ENCODE assay signal across 11 cellular contexts in the genomic region with DNA sequence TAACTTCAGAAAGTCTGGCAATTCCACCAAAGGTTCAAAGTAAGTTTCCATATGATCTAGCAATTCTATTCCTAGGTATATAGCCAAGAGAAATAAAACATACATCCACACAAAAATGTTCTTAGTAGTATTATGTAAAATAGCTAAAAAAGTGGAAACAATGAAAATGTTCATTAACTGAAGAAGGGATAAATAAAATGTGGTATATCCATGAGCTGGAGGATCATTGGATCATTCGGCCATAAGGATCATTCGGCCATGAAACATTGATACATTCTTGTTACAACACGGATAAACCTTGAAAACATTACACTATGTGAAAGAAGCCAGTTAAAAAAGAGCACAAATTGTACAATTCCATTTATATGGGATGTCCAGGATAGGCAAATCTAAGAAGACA. TPM values are rescaled to one million over a fixed set of nuclear protein-coding genes. Genes with fewer than 3 reads are reported as not detected.
A peak's percentile ranks its signal among the peaks of the same experiment; 100 is the strongest.
DNase-seq lines count a peak whose midpoint lies in the region; ATAC-seq and TF ChIP-seq lines count a peak whose summit lies in the region.
"Had no signal": no experiment of that assay in that cellular context is flagged by ENCODE, and none has a peak within 500 bp of the region (broad histone marks: within the 10 kb centered on the region; RNA-seq: fewer than 3 reads in every experiment).

No MANE protein-coding gene starts in this region.

- TF ChIP-seq CTCF in VCaP (conservative IDR thresholded peaks at IDR 0.05) (no peak), foreskin fibroblast (IDR thresholded peaks at IDR 0.05; ENCODE audit: low read depth, low read length) (no peak)

- H3K4me3 ChIP-seq in foreskin fibroblast (ENCODE audit: low read depth in 1 of 2, low read length in 2 of 2), result peak overlapping the region; percentile 67 to 70

- DNase-seq in activated T-cell treated with anti-CD3 and anti-CD28 coated beads, Interleukin-2, amount 50 U/mL, for 4 hours, result no peak
- DNase-seq in activated T-cell treated with anti-CD3 and anti-CD28 coated beads for 4 hours (no peak), foreskin fibroblast (no peak), activated gamma-delta T cell treated with Interleukin-2 at 50 U/mL for 16 hours (no peak)
- DNase-seq in stimulated activated naive CD8-positive, alpha-beta T cell treated with anti-CD3 and anti-CD28 coated beads, Interleukin-15, amount 100 ng/mL, for 72 hours, result no peak
- DNase-seq: activated CD4-positive, alpha-beta T cell treated with anti-CD3 and anti-CD28 coated beads for 48 hours; H7; NCI-H82 had no signal

- peak overlapping the region in 1 of 2 donors; percentile 28 for H3K27ac Mint-ChIP-seq in stimulated activated naive CD8-positive, alpha-beta T cell treated with anti-CD3 and anti-CD28 coated beads, Interleukin-15, amount 100 ng/mL, for 72 hours

- no peaks in the 10 kb centered on the region for H3K27me3 Mint-ChIP-seq in activated T-cell treated with anti-CD3 and anti-CD28 coated beads, Interleukin-2, amount 50 U/mL, for 4 hours (ENCODE audit: low read depth)
- H3K27me3 Mint-ChIP-seq in stimulated activated naive CD8-positive, alpha-beta T cell treated with anti-CD3 and anti-CD28 coated beads, Interleukin-15, amount 100 ng/mL, for 72 hours, result no peaks in the 10 kb centered on the region

- peak overlapping the region; percentile 93 for H3K4me3 Mint-ChIP-seq in activated T-cell treated with anti-CD3 and anti-CD28 coated beads, Interleukin-2, amount 50 U/mL, for 4 hours
- peak overlapping the region; percentile 45 to 97 for H3K4me3 Mint-ChIP-seq in stimulated activated naive CD8-positive, alpha-beta T cell treated with anti-CD3 and anti-CD28 coated beads, Interleukin-15, amount 100 ng/mL, for 72 hours

- peaks cover 67% of the 10 kb centered on the region for H3K4me1 Mint-ChIP-seq in activated T-cell treated with anti-CD3 and anti-CD28 coated beads, Interleukin-2, amount 50 U/mL, for 4 hours (ENCODE audit: low read depth)
- peaks cover 56% of the 10 kb centered on the region for H3K4me1 Mint-ChIP-seq in stimulated activated naive CD8-positive, alpha-beta T cell treated with anti-CD3 and anti-CD28 coated beads, Interleukin-15, amount 100 ng/mL, for 72 hours

- peak overlapping the region; percentile 93 for H3K27ac ChIP-seq in VCaP

- peaks cover 15% of the 10 kb centered on the region for H3K36me3 Mint-ChIP-seq in activated T-cell treated with anti-CD3 and anti-CD28 coated beads, Interleukin-2, amount 50 U/mL, for 4 hours (ENCODE audit: insufficient read depth)

- no peaks in the 10 kb centered on the region for H3K9me3 Mint-ChIP-seq in activated T-cell treated with anti-CD3 and anti-CD28 coated beads, Interleukin-2, amount 50 U/mL, for 4 hours
- peaks cover 0 to 2% of the 10 kb centered on the region in 2 donors for H3K9me3 Mint-ChIP-seq in stimulated activated naive CD8-positive, alpha-beta T cell treated with anti-CD3 and anti-CD28 coated beads, Interleukin-15, amount 100 ng/mL, for 72 hours

- no peak for ATAC-seq in activated T-cell treated with anti-CD3 and anti-CD28 coated beads, Interleukin-2, amount 50 U/mL, for 4 hours
- no peak for ATAC-seq in stimulated activated naive CD8-positive, alpha-beta T cell treated with anti-CD3 and anti-CD28 coated beads, Interleukin-15, amount 100 ng/mL, for 72 hours
- ATAC-seq in HG03196 (IDR thresholded peaks at IDR 0.05; ENCODE audit: unreplicated experiment), result no peak
- ATAC-seq in GM18868 (IDR thresholded peaks at IDR 0.05; ENCODE audit: unreplicated experiment), result no peak

RNA-seq across cellular contexts. Expression of a gene that starts 2.4 kb away (rescaled TPM):
- 100 to 1,000 TPM in 1 of 3 donors, 10 to 100 TPM in 2; 98.1 to 102 (median 99.4) TPM for total RNA-seq in activated T-cell treated with anti-CD3 and anti-CD28 coated beads, Interleukin-2, amount 50 U/mL, for 4 hours
